ENCODE assay signal across 8 cellular contexts in the genomic region with DNA sequence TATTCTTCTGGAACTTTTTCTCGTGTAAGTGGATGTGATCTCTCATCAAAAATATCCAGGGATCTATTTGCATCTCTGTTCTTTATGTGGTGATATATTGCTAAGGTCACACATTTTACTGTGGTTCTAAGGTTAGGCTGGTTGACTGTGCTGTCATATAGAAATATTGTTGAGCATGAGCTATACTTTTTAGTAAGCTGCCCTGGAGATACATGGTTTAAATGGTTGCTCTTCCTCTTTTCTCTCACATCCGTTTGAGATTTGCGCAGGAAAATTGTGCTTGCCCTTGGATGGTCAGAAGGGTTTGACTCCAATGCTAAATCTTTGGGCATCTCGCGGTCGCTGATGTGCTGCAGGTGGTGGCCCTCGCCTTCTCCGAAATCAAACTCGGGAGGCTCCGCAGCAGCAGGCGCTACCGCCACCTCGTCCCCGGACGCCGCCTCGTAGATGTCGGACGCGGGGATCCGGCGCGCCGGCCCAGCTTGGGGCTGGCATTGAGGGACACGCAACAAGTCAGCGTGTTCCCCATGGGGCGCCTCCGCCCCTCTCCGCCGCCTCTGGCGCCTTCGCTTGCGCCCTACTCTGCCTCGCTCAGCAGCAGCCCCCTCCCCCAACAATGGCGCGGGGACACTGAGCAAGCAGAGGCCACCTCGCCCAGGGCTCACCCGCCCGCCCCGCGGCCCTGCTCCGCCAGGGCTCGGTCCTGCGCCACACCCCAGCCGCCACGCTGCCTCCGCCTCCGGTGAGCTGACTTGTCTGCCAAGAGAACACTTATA.
DNase-seq lines count a peak whose midpoint lies in the region; ATAC-seq and TF ChIP-seq lines count a peak whose summit lies in the region.

No MANE protein-coding gene starts in this region.

- peaks cover 2% of the 10 kb centered on the region for H3K36me3 Mint-ChIP-seq in memory B cell

- H3K27me3 ChIP-seq in thoracic aorta (replicated peaks; ENCODE audit: insufficient read depth), result no peaks in the 10 kb centered on the region

- H3K4me3 ChIP-seq in thoracic aorta, result peak overlapping the region; percentile 66

- peak overlapping the region; percentile 41 for H3K27ac Mint-ChIP-seq in memory B cell

- TF ChIP-seq CTCF in thoracic aorta (IDR thresholded peaks at IDR 0.05), result no peak

- H3K36me3 ChIP-seq in thoracic aorta, result no peaks in the 10 kb centered on the region

- peaks cover 2% of the 10 kb centered on the region for H3K9me3 Mint-ChIP-seq in memory B cell

- peak; percentile 33 for DNase-seq in NCI-H1105 treated with DMSO at 0.1 percent for 48 hours (lab: John Stamatoyannopoulos, UW)
- DNase-seq in activated naive CD4-positive, alpha-beta T cell (lab: John Stamatoyannopoulos, UW), result peak in 3 of 4 experiments; percentile 4 to 35 (median 8)
- DNase-seq in memory B cell (ENCODE audit: low spot score in 2 of 2), result peak; percentile 2 to 13
- no peak for DNase-seq in thoracic aorta (ENCODE audit: low spot score)
- no peak for DNase-seq in NCI-H345 (lab: John Stamatoyannopoulos, UW)

- peaks cover 12% of the 10 kb centered on the region for H3K4me1 Mint-ChIP-seq in memory B cell

- no peak overlapping the region for H3K27ac ChIP-seq in thoracic aorta

- H3K4me1 ChIP-seq in thoracic aorta (ENCODE audit: control insufficient read depth in 1 of 2, low read depth in 2 of 2), result no peaks in the 10 kb centered on the region

- H3K4me3 Mint-ChIP-seq in memory B cell, result peak overlapping the region; percentile 84

- no peaks in the 10 kb centered on the region for H3K9me3 ChIP-seq in thoracic aorta

- peak; percentile 66 for ATAC-seq in GM19452 (IDR thresholded peaks at IDR 0.05; ENCODE audit: unreplicated experiment)
- peak; percentile 74 for ATAC-seq in memory B cell (ENCODE audit: low read depth)
- no peak for ATAC-seq in thoracic aorta (ENCODE audit: insufficient number of reproducible peaks, low FRiP score, low read depth)
- ATAC-seq in GM21381 (IDR thresholded peaks at IDR 0.05; ENCODE audit: unreplicated experiment), result no peak
- no peak for ATAC-seq in HG02970 (IDR thresholded peaks at IDR 0.05; ENCODE audit: low FRiP score, unreplicated experiment)

- H3K27me3 Mint-ChIP-seq in memory B cell, result no peaks in the 10 kb centered on the region

Comparison
In these comparisons a context has a peak if more than half of its experiments do, and no peak if none do; other contexts are left out.
1. ATAC-seq: peak in GM19452 (single experiment) and memory B cell (single experiment); none in thoracic aorta (single experiment), GM21381 (single experiment) and HG02970 (single experiment).
2. DNase-seq: peak in NCI-H1105 treated with DMSO at 0.1 percent for 48 hours (single experiment), activated naive CD4-positive, alpha-beta T cell (3 of 4) and memory B cell (2 of 2); none in thoracic aorta (single experiment) and NCI-H345 (single experiment).